29 cellular contexts compared by ENCODE assay signal in the genomic region with DNA sequence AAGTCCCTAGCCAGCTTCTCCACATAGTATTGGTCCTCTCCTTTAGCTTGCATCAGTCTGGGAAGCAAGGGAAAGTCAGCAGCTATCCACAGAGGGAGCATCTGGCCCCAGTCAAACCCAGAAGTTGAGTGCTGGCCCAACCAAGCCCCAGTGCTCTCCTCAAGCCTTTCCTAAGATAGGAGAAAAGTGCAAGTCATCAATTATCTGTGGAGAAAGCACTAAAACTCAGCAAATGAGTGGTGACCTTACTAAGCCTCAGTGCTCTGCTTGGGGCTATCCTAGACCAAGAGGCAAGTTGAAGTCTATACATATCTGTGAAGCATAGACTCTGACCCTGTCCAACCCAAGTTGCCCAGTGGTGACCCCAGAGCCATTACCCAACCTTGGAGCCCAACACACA.
"Had no signal": no experiment of that assay in that cellular context is flagged by ENCODE, and none has a peak within 500 bp of the region (broad histone marks: within the 10 kb centered on the region; RNA-seq: fewer than 3 reads in every experiment).

No MANE protein-coding gene starts in this region.

- H3K9me3 Mint-ChIP-seq: stimulated activated effector memory CD8-positive, alpha-beta T cell treated with anti-CD3 and anti-CD28 coated beads, Interleukin-12 subunit alpha, Interleukin-12 subunit beta, amount 100 ng/mL, for 72 hours; stimulated activated memory B cell treated with anti-CD40 and anti-IgM and Interleukin-4, amounts not matched to agents 10 μg/mL and 1 μg/mL and 100 μg/mL, for 72 hours; stimulated activated naive B cell treated with anti-CD40 and anti-IgM and Interleukin-4, amounts not matched to agents 10 μg/mL and 1 μg/mL and 100 μg/mL, for 72 hours; stimulated activated naive CD8-positive, alpha-beta T cell treated with anti-CD3 and anti-CD28 coated beads, Interleukin-15, Interleukin-2, amounts not matched to agents 100 ng/mL and 50 ng/mL, for 24 hours; type B pancreatic cell had no signal

- H3K4me1 Mint-ChIP-seq: stimulated activated effector memory CD8-positive, alpha-beta T cell treated with anti-CD3 and anti-CD28 coated beads, Interleukin-12 subunit alpha, Interleukin-12 subunit beta, amount 100 ng/mL, for 72 hours; stimulated activated memory B cell treated with anti-CD40 and anti-IgM and Interleukin-4, amounts not matched to agents 10 μg/mL and 1 μg/mL and 100 μg/mL, for 72 hours; stimulated activated naive B cell treated with anti-CD40 and anti-IgM and Interleukin-4, amounts not matched to agents 10 μg/mL and 1 μg/mL and 100 μg/mL, for 72 hours; stimulated activated naive CD8-positive, alpha-beta T cell treated with anti-CD3 and anti-CD28 coated beads, Interleukin-15, amount 100 ng/mL, for 72 hours had no signal

- H3K27ac ChIP-seq: stomach, suprapubic skin, testis, thoracic aorta, thyroid gland, tibial artery, tibial nerve, transverse colon, upper lobe of left lung, upper lobe of right lung, uterus, vagina had no signal

- H3K4me3 Mint-ChIP-seq: stimulated activated effector memory CD8-positive, alpha-beta T cell treated with anti-CD3 and anti-CD28 coated beads, Interleukin-12 subunit alpha, Interleukin-12 subunit beta, amount 100 ng/mL, for 72 hours; stimulated activated memory B cell treated with anti-CD40 and anti-IgM and Interleukin-4, amounts not matched to agents 10 μg/mL and 1 μg/mL and 100 μg/mL, for 72 hours; stimulated activated naive B cell treated with anti-CD40 and anti-IgM and Interleukin-4, amounts not matched to agents 10 μg/mL and 1 μg/mL and 100 μg/mL, for 72 hours; stimulated activated naive CD8-positive, alpha-beta T cell treated with anti-CD3 and anti-CD28 coated beads, Interleukin-15, amount 100 ng/mL, for 72 hours; stimulated activated naive CD8-positive, alpha-beta T cell treated with anti-CD3 and anti-CD28 coated beads, Interleukin-15, Interleukin-2, amounts not matched to agents 100 ng/mL and 50 ng/mL, for 24 hours; type B pancreatic cell had no signal

- H3K4me1 ChIP-seq: stomach, suprapubic skin, testis, thyroid gland, tibial artery, tibial nerve, transverse colon, upper lobe of left lung, upper lobe of right lung, uterus, vagina had no signal

- H3K27me3 Mint-ChIP-seq: stimulated activated naive CD8-positive, alpha-beta T cell treated with anti-CD3 and anti-CD28 coated beads, Interleukin-15, amount 100 ng/mL, for 72 hours; type B pancreatic cell had no signal

- H3K4me3 ChIP-seq: stomach, suprapubic skin, testis, thoracic aorta, thyroid gland, tibial artery, tibial nerve, transverse colon, upper lobe of left lung, upper lobe of right lung, uterus, vagina had no signal

- H3K9me3 ChIP-seq: suprapubic skin, testis, thoracic aorta, thyroid gland, transverse colon, upper lobe of left lung, upper lobe of right lung, uterus, vagina had no signal

- H3K27me3 ChIP-seq: stomach, suprapubic skin, testis, thyroid gland, tibial artery, transverse colon, upper lobe of left lung, upper lobe of right lung, vagina had no signal

- H3K36me3 ChIP-seq: stomach, suprapubic skin, thoracic aorta, thyroid gland, tibial artery, tibial nerve, transverse colon, upper lobe of left lung, upper lobe of right lung, uterus, vagina had no signal

- FAIRE-seq: urothelium cell line had no signal

- ATAC-seq: stimulated activated effector memory CD8-positive, alpha-beta T cell treated with anti-CD3 and anti-CD28 coated beads, Interleukin-12 subunit alpha, Interleukin-12 subunit beta, amount 100 ng/mL, for 72 hours; stimulated activated memory B cell treated with anti-CD40 and anti-IgM and Interleukin-4, amounts not matched to agents 10 μg/mL and 1 μg/mL and 100 μg/mL, for 72 hours; stimulated activated naive B cell treated with anti-CD40 and anti-IgM and Interleukin-4, amounts not matched to agents 10 μg/mL and 1 μg/mL and 100 μg/mL, for 72 hours; stimulated activated naive CD8-positive, alpha-beta T cell treated with anti-CD3 and anti-CD28 coated beads, Interleukin-15, amount 100 ng/mL, for 72 hours; stimulated activated naive CD8-positive, alpha-beta T cell treated with anti-CD3 and anti-CD28 coated beads, Interleukin-15, Interleukin-2, amounts not matched to agents 100 U/mL and 50 U/mL, for 24 hours; upper lobe of right lung had no signal

- DNase-seq: stimulated activated CD4-positive, alpha-beta T cell treated with anti-CD3 and anti-CD28 coated beads, Interleukin-2, amount 100 ng/mL, for 48 hours; stimulated activated CD4-positive, alpha-beta T cell treated with anti-CD3 and anti-CD28 coated beads, Interleukin-4, amount 100 ng/mL, for 1 hour; stimulated activated CD4-positive, alpha-beta T cell treated with anti-CD3 and anti-CD28 coated beads, Interleukin-4, amount 100 ng/mL, for 24 hours; stimulated activated CD4-positive, alpha-beta T cell treated with anti-CD3 and anti-CD28 coated beads, Interleukin-4, amount 100 ng/mL, for 4 hours; stimulated activated CD8-positive, alpha-beta memory T cell treated with anti-CD3 and anti-CD28 coated beads, Interleukin-4, amount 100 ng/mL, for 48 hours; stimulated activated naive B cell treated with anti-CD40 and anti-IgM and Interleukin-4, amounts not matched to agents 10 μg/mL and 1 μg/mL and 100 μg/mL, for 72 hours; stimulated activated naive CD4-positive, alpha-beta T cell; stimulated activated naive CD4-positive, alpha-beta T cell treated with Interleukin-2 at 50 U/mL for 16 hours; stimulated activated naive CD8-positive, alpha-beta T cell treated with anti-CD3 and anti-CD28 coated beads, Interleukin-15, amount 100 ng/mL, for 72 hours; stimulated activated naive CD8-positive, alpha-beta T cell treated with anti-CD3 and anti-CD28 coated beads, Interleukin-15, Interleukin-2, amounts not matched to agents 100 U/mL and 50 U/mL, for 24 hours; stomach; substantia nigra; testis; tibial artery; transverse colon; trophoblast cell; upper lobe of left lung; upper lobe of right lung; uterus had no signal

- H3K27ac Mint-ChIP-seq: stimulated activated effector memory CD8-positive, alpha-beta T cell treated with anti-CD3 and anti-CD28 coated beads, Interleukin-12 subunit alpha, Interleukin-12 subunit beta, amount 100 ng/mL, for 72 hours; stimulated activated memory B cell treated with anti-CD40 and anti-IgM and Interleukin-4, amounts not matched to agents 10 μg/mL and 1 μg/mL and 100 μg/mL, for 72 hours; stimulated activated naive B cell treated with anti-CD40 and anti-IgM and Interleukin-4, amounts not matched to agents 10 μg/mL and 1 μg/mL and 100 μg/mL, for 72 hours; stimulated activated naive CD8-positive, alpha-beta T cell treated with anti-CD3 and anti-CD28 coated beads, Interleukin-15, amount 100 ng/mL, for 72 hours; stimulated activated naive CD8-positive, alpha-beta T cell treated with anti-CD3 and anti-CD28 coated beads, Interleukin-15, Interleukin-2, amounts not matched to agents 100 ng/mL and 50 ng/mL, for 24 hours; type B pancreatic cell had no signal

- H3K36me3 Mint-ChIP-seq: stimulated activated effector memory CD8-positive, alpha-beta T cell treated with anti-CD3 and anti-CD28 coated beads, Interleukin-12 subunit alpha, Interleukin-12 subunit beta, amount 100 ng/mL, for 72 hours; stimulated activated memory B cell treated with anti-CD40 and anti-IgM and Interleukin-4, amounts not matched to agents 10 μg/mL and 1 μg/mL and 100 μg/mL, for 72 hours; stimulated activated naive B cell treated with anti-CD40 and anti-IgM and Interleukin-4, amounts not matched to agents 10 μg/mL and 1 μg/mL and 100 μg/mL, for 72 hours; type B pancreatic cell had no signal
